20 cellular contexts compared by ENCODE assay signal in the genomic region with DNA sequence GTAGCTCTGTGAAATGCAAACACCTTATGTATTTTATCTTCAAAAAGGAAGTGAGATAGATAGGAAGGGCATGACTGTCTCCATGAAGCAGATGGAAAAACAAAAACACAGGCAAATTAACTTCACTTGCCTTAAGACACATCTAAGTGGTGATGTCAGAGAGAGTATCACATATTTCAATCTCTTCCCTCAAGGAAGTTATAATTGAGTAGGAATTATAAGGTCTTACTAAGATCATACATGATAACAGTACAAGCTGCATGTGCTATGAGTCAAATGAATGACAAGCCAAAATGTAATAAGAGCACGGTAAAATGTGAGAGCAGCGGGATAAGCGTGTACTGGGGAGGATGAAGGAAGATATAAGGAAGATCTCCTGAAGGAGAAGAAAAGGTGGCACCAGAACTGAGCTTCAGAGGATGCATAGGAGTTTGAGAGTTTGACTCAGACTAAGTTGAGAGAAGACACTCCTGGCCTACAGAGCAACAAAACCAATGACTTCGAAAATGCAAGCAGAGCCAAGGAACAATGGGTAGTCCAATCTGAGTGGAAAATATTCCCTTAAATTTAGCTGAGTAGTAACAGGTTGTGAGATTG.
"Had no signal": no experiment of that assay in that cellular context is flagged by ENCODE, and none has a peak within 500 bp of the region (broad histone marks: within the 10 kb centered on the region; RNA-seq: fewer than 3 reads in every experiment).

No MANE protein-coding gene starts in this region.

- H3K27me3 Mint-ChIP-seq: activated naive CD4-positive, alpha-beta T cell treated with anti-CD3 and anti-CD28 coated beads, Interleukin-2, amount 50 U/mL, for 24 hours; stimulated activated naive B cell treated with anti-CD40 and anti-IgM and Interleukin-4, amounts not matched to agents 10 μg/mL and 1 μg/mL and 100 μg/mL, for 72 hours had no signal

- H3K9me3 ChIP-seq: ascending aorta, colonic mucosa, heart right ventricle, left lung, sigmoid colon, testis, upper lobe of left lung had no signal

- ATAC-seq: effector memory CD8-positive, alpha-beta T cell; heart right ventricle; left lung; naive thymus-derived CD8-positive, alpha-beta T cell; stimulated activated naive B cell treated with anti-CD40 and anti-IgM and Interleukin-4, amounts not matched to agents 10 μg/mL and 1 μg/mL and 100 μg/mL, for 72 hours had no signal

- H3K27me3 ChIP-seq: ascending aorta, colonic mucosa, dorsolateral prefrontal cortex, heart right ventricle, left lung, neural progenitor cell, sigmoid colon, testis, upper lobe of left lung had no signal

- H3K4me3 Mint-ChIP-seq: activated naive CD4-positive, alpha-beta T cell treated with anti-CD3 and anti-CD28 coated beads, Interleukin-2, amount 50 U/mL, for 24 hours; effector memory CD8-positive, alpha-beta T cell; naive thymus-derived CD8-positive, alpha-beta T cell; neural progenitor cell; stimulated activated naive B cell treated with anti-CD40 and anti-IgM and Interleukin-4, amounts not matched to agents 10 μg/mL and 1 μg/mL and 100 μg/mL, for 72 hours had no signal

- H3K27ac Mint-ChIP-seq: activated naive CD4-positive, alpha-beta T cell treated with anti-CD3 and anti-CD28 coated beads, Interleukin-2, amount 50 U/mL, for 24 hours; effector memory CD8-positive, alpha-beta T cell; naive thymus-derived CD8-positive, alpha-beta T cell; neural progenitor cell; stimulated activated naive B cell treated with anti-CD40 and anti-IgM and Interleukin-4, amounts not matched to agents 10 μg/mL and 1 μg/mL and 100 μg/mL, for 72 hours had no signal

- H3K4me3 ChIP-seq: ascending aorta, colonic mucosa, dorsolateral prefrontal cortex, heart right ventricle, left lung, lung, neural progenitor cell, sigmoid colon, smooth muscle cell, testis, upper lobe of left lung had no signal

- H3K36me3 Mint-ChIP-seq: activated naive CD4-positive, alpha-beta T cell treated with anti-CD3 and anti-CD28 coated beads, Interleukin-2, amount 50 U/mL, for 24 hours; naive thymus-derived CD8-positive, alpha-beta T cell; neural progenitor cell; stimulated activated naive B cell treated with anti-CD40 and anti-IgM and Interleukin-4, amounts not matched to agents 10 μg/mL and 1 μg/mL and 100 μg/mL, for 72 hours had no signal

- H3K36me3 ChIP-seq: ascending aorta, colonic mucosa, heart right ventricle, left lung, neural progenitor cell, sigmoid colon, upper lobe of left lung had no signal

- H3K9me3 Mint-ChIP-seq: activated naive CD4-positive, alpha-beta T cell treated with anti-CD3 and anti-CD28 coated beads, Interleukin-2, amount 50 U/mL, for 24 hours; effector memory CD8-positive, alpha-beta T cell; naive thymus-derived CD8-positive, alpha-beta T cell; neural progenitor cell; stimulated activated naive B cell treated with anti-CD40 and anti-IgM and Interleukin-4, amounts not matched to agents 10 μg/mL and 1 μg/mL and 100 μg/mL, for 72 hours had no signal

- DNase-seq: activated CD4-positive, alpha-beta T cell treated with anti-CD3 and anti-CD28 coated beads for 1 hour; activated gamma-delta T cell treated with Interleukin-2 at 50 U/mL for 16 hours; activated T-cell treated with anti-CD3 and anti-CD28 coated beads, Interleukin-2, amount 50 U/mL, for 1 hour; colonic mucosa; dorsolateral prefrontal cortex; effector memory CD8-positive, alpha-beta T cell; heart right ventricle; left lung; naive thymus-derived CD8-positive, alpha-beta T cell; sigmoid colon; stimulated activated CD4-positive, alpha-beta T cell treated with anti-CD3 and anti-CD28 coated beads, Interleukin-15, amount 100 ng/mL, for 24 hours; stimulated activated CD8-positive, alpha-beta memory T cell treated with anti-CD3 and anti-CD28 coated beads, Interleukin-4, amount 100 ng/mL, for 48 hours; stimulated activated naive B cell treated with anti-CD40 and anti-IgM and Interleukin-4, amounts not matched to agents 10 μg/mL and 1 μg/mL and 100 μg/mL, for 72 hours; testis; upper lobe of left lung had no signal

- H3K27ac ChIP-seq: ascending aorta, colonic mucosa, dorsolateral prefrontal cortex, heart right ventricle, left lung, neural progenitor cell, sigmoid colon, testis, upper lobe of left lung had no signal
